ENCODE assay signal across 24 cellular contexts in the genomic region with DNA sequence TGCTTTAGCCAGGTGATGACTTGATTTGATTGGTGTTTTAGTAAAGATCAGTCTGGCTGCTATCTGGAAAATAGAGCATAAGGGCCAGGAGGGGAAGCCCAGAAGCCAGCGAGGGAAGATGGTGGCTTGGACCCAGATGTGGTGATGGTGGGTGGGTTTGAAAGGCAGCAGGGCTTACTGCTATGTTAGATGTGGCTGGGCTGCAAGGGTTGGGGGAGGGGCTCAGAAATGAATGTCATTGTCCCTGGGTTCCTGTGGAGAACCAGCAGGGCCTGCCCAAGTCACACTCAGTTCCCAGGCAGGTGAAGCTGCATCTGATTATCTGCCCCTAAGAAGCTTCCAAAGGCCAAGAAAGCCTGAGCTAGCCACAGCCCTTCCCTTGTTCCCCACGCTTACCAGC.
"Had no signal": no experiment of that assay in that cellular context is flagged by ENCODE, and none has a peak within 500 bp of the region (broad histone marks: within the 10 kb centered on the region; RNA-seq: fewer than 3 reads in every experiment).

No MANE protein-coding gene starts in this region.

- H3K4me1 Mint-ChIP-seq: activated CD4-positive, alpha-beta memory T cell treated with anti-CD3 and anti-CD28 coated beads, Interleukin-2, amount 10 ng/mL, durations not matched to agents 7 days and 5 days; activated naive CD4-positive, alpha-beta T cell treated with anti-CD3 and anti-CD28 coated beads, Interleukin-2, amount 10 ng/mL, durations not matched to agents 7 days and 5 days had no signal

- H3K4me3 Mint-ChIP-seq: activated CD4-positive, alpha-beta memory T cell treated with anti-CD3 and anti-CD28 coated beads, Interleukin-2, amount 10 ng/mL, durations not matched to agents 7 days and 5 days; activated CD4-positive, alpha-beta T cell treated with anti-CD3 and anti-CD28 coated beads for 36 hours; activated naive CD4-positive, alpha-beta T cell treated with anti-CD3 and anti-CD28 coated beads, Interleukin-2, amount 10 ng/mL, durations not matched to agents 7 days and 5 days; activated naive CD8-positive, alpha-beta T cell treated with anti-CD3 and anti-CD28 coated beads for 36 hours; activated T-cell treated with anti-CD3 and anti-CD28 coated beads, Interleukin-2, amount 50 U/mL, for 4 hours had no signal

- H3K4me1 ChIP-seq: Peyer's patch, SJCRH30 had no signal

- H3K36me3 ChIP-seq: brain microvascular endothelial cell, Peyer's patch, SJCRH30 had no signal

- DNase-seq: activated CD4-positive, alpha-beta memory T cell treated with anti-CD3 and anti-CD28 coated beads, Interleukin-2, amount 10 ng/mL, durations not matched to agents 7 days and 5 days; activated CD4-positive, alpha-beta T cell treated with anti-CD3 and anti-CD28 coated beads for 36 hours; activated CD4-positive, alpha-beta T cell treated with anti-CD3 and anti-CD28 coated beads, Interleukin-2, amount 50 U/mL, for 1 hour; activated CD4-positive, CD25-positive, alpha-beta regulatory T cell; activated gamma-delta T cell treated with Interleukin-2 at 50 U/mL for 16 hours; activated naive CD4-positive, alpha-beta T cell treated with anti-CD3 and anti-CD28 coated beads, Interleukin-2, amount 10 ng/mL, durations not matched to agents 7 days and 5 days; activated naive CD8-positive, alpha-beta T cell treated with anti-CD3 and anti-CD28 coated beads for 36 hours; activated T-cell treated with anti-CD3 and anti-CD28 coated beads, Interleukin-2, amount 50 U/mL, for 4 hours; brain microvascular endothelial cell; Kasumi-1; KBM-7; NCI-H1105 treated with DMSO at 0.1 percent for 48 hours; NCI-H1436 treated with DMSO at 0.1 percent for 48 hours; NCI-H187; NCI-H2081; NCI-H446; NCI-H524; Right ventricle myocardium superior; SJCRH30; SK-N-SH; T-helper 1 cell had no signal

- ATAC-seq: activated CD4-positive, alpha-beta T cell treated with anti-CD3 and anti-CD28 coated beads for 36 hours; activated T-cell treated with anti-CD3 and anti-CD28 coated beads, Interleukin-2, amount 50 U/mL, for 4 hours had no signal

- H3K27me3 Mint-ChIP-seq: activated CD4-positive, alpha-beta T cell treated with anti-CD3 and anti-CD28 coated beads for 36 hours; activated naive CD4-positive, alpha-beta T cell treated with anti-CD3 and anti-CD28 coated beads, Interleukin-2, amount 10 ng/mL, durations not matched to agents 7 days and 5 days; activated naive CD8-positive, alpha-beta T cell treated with anti-CD3 and anti-CD28 coated beads for 36 hours had no signal

- H3K36me3 Mint-ChIP-seq: activated naive CD4-positive, alpha-beta T cell treated with anti-CD3 and anti-CD28 coated beads, Interleukin-2, amount 10 ng/mL, durations not matched to agents 7 days and 5 days had no signal

- H3K9me3 ChIP-seq: SK-N-SH had no signal

- H3K9ac ChIP-seq: SK-N-SH had no signal

- H3K27me3 ChIP-seq: brain microvascular endothelial cell, Peyer's patch, SJCRH30 had no signal

- H3K27ac Mint-ChIP-seq: activated CD4-positive, alpha-beta memory T cell treated with anti-CD3 and anti-CD28 coated beads, Interleukin-2, amount 10 ng/mL, durations not matched to agents 7 days and 5 days; activated CD4-positive, alpha-beta T cell treated with anti-CD3 and anti-CD28 coated beads for 36 hours; activated naive CD4-positive, alpha-beta T cell treated with anti-CD3 and anti-CD28 coated beads, Interleukin-2, amount 10 ng/mL, durations not matched to agents 7 days and 5 days; activated naive CD8-positive, alpha-beta T cell treated with anti-CD3 and anti-CD28 coated beads for 36 hours had no signal

- H3K27ac ChIP-seq: brain microvascular endothelial cell, Peyer's patch, RWPE1, SJCRH30, VCaP had no signal

- H3K4me3 ChIP-seq: Peyer's patch, SJCRH30 had no signal

- H3K4me2 ChIP-seq: SK-N-SH had no signal
